Comparison of ENCODE assay signal across 1 cellular context in genomic region chr12:92854344-92854743, GRCh38.
TF ChIP-seq lines count a peak whose summit lies in the region.

No MANE protein-coding gene starts in this region.

TF ChIP-seq in HepG2, 621 proteins besides CTCF, POLR2A, EP300 and RAD21 (continued from another document):
- no peak for TF ChIP-seq ARID4A (CRISPR knock-in tag; IDR thresholded peaks at IDR 0.05; ENCODE audit: borderline replicate concordance)
- TF ChIP-seq SOX13 (IDR thresholded peaks at IDR 0.05): no peak
- peak in 1 of 2 experiments; percentile 35; a peak in 1 of 4 replicates for TF ChIP-seq SOX13 (CRISPR knock-in tag; conservative IDR thresholded peaks at IDR 0.05 in 1 of 2, IDR thresholded peaks at IDR 0.05 in 1 of 2)
- TF ChIP-seq ZFP82 (CRISPR knock-in tag; IDR thresholded peaks at IDR 0.05; ENCODE audit: borderline replicate concordance): no peak
- TF ChIP-seq PHF5A (CRISPR knock-in tag; IDR thresholded peaks at IDR 0.05; ENCODE audit: low read depth, unreplicated experiment): no peak
- 0 out of 2 replicates have a peak, but pooled peaks have one; percentile 20 for TF ChIP-seq NR2F2 (IDR thresholded peaks at IDR 0.05; ENCODE audit: borderline replicate concordance, low read depth)
- no peak for TF ChIP-seq TFDP1 (CRISPR knock-in tag; IDR thresholded peaks at IDR 0.05; ENCODE audit: borderline replicate concordance)
- 0 out of 2 replicates have a peak, but pooled peaks have one; percentile 0 for TF ChIP-seq CEBPB (IDR thresholded peaks at IDR 0.05; ENCODE audit: borderline replicate concordance, low read depth, low read length)
- no peak for TF ChIP-seq NR2C2 (CRISPR knock-in tag; IDR thresholded peaks at IDR 0.05; ENCODE audit: borderline replicate concordance)
- no peak for TF ChIP-seq ZNF503 (CRISPR knock-in tag; IDR thresholded peaks at IDR 0.05)
- peak; percentile 64 for TF ChIP-seq CEBPG (CRISPR knock-in tag; IDR thresholded peaks at IDR 0.05)
